ENCODE assay signal across 1 cellular context in the genomic region with DNA sequence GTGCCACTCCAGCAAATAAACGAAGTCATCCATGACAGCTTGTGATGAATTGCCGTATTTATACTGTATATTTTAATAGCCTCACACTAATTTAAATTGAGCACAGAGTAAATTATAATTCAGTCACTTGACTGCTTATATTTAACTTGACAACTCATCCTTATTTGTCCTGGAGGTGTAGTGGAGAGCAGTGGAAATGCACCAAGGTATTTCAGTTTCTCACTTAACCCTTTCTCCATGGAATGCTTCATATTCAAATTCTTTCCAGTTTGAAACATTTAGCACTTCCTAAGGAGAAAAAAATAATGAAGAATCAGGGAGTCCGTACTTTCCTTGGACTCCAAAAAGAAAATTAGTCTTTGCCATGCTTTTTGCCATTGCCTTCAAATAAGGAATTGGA.
TF ChIP-seq lines count a peak whose summit lies in the region.

No MANE protein-coding gene starts in this region.

TF ChIP-seq in HepG2, 621 proteins besides CTCF, POLR2A, EP300 and RAD21 (continued from another document):
- TF ChIP-seq, protein P1, sequence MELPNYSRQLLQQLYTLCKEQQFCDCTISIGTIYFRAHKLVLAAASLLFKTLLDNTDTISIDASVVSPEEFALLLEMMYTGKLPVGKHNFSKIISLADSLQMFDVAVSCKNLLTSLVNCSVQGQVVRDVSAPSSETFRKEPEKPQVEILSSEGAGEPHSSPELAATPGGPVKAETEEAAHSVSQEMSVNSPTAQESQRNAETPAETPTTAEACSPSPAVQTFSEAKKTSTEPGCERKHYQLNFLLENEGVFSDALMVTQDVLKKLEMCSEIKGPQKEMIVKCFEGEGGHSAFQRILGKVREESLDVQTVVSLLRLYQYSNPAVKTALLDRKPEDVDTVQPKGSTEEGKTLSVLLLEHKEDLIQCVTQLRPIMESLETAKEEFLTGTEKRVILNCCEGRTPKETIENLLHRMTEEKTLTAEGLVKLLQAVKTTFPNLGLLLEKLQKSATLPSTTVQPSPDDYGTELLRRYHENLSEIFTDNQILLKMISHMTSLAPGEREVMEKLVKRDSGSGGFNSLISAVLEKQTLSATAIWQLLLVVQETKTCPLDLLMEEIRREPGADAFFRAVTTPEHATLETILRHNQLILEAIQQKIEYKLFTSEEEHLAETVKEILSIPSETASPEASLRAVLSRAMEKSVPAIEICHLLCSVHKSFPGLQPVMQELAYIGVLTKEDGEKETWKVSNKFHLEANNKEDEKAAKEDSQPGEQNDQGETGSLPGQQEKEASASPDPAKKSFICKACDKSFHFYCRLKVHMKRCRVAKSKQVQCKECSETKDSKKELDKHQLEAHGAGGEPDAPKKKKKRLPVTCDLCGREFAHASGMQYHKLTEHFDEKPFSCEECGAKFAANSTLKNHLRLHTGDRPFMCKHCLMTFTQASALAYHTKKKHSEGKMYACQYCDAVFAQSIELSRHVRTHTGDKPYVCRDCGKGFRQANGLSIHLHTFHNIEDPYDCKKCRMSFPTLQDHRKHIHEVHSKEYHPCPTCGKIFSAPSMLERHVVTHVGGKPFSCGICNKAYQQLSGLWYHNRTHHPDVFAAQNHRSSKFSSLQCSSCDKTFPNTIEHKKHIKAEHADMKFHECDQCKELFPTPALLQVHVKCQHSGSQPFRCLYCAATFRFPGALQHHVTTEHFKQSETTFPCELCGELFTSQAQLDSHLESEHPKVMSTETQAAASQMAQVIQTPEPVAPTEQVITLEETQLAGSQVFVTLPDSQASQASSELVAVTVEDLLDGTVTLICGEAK (IDR thresholded peaks at IDR 0.05), result no peak
- TF ChIP-seq, protein P1 (CRISPR knock-in tag; IDR thresholded peaks at IDR 0.05), result no peak
- TF ChIP-seq ZNF350 (CRISPR knock-in tag; IDR thresholded peaks at IDR 0.05; ENCODE audit: borderline replicate concordance, low read depth) (no peak), TOPORS (CRISPR knock-in tag; IDR thresholded peaks at IDR 0.05) (no peak)
- TF ChIP-seq, protein P2, sequence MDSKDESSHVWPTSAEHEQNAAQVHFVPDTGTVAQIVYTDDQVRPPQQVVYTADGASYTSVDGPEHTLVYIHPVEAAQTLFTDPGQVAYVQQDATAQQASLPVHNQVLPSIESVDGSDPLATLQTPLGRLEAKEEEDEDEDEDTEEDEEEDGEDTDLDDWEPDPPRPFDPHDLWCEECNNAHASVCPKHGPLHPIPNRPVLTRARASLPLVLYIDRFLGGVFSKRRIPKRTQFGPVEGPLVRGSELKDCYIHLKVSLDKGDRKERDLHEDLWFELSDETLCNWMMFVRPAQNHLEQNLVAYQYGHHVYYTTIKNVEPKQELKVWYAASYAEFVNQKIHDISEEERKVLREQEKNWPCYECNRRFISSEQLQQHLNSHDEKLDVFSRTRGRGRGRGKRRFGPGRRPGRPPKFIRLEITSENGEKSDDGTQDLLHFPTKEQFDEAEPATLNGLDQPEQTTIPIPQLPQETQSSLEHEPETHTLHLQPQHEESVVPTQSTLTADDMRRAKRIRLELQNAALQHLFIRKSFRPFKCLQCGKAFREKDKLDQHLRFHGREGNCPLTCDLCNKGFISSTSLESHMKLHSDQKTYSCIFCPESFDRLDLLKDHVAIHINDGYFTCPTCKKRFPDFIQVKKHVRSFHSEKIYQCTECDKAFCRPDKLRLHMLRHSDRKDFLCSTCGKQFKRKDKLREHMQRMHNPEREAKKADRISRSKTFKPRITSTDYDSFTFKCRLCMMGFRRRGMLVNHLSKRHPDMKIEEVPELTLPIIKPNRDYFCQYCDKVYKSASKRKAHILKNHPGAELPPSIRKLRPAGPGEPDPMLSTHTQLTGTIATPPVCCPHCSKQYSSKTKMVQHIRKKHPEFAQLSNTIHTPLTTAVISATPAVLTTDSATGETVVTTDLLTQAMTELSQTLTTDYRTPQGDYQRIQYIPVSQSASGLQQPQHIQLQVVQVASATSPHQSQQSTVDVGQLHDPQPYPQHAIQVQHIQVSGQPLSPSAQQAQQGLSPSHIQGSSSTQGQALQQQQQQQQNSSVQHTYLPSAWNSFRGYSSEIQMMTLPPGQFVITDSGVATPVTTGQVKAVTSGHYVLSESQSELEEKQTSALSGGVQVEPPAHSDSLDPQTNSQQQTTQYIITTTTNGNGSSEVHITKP (CRISPR knock-in tag; IDR thresholded peaks at IDR 0.05; ENCODE audit: low read depth), result no peak
